ENCODE assay signal across 1 cellular context in genomic region chr1:42035205-42035829, GRCh38.
TF ChIP-seq lines count a peak whose summit lies in the region.

No MANE protein-coding gene starts in this region.

TF ChIP-seq in GM12878, 131 proteins besides CTCF, POLR2A, EP300 and RAD21 (continued from another document and continues in another):
- TF ChIP-seq MLLT1 (IDR thresholded peaks at IDR 0.05), result no peak
- peak; percentile 12; the same call in 1 of the 2 replicates for TF ChIP-seq SMC3 (IDR thresholded peaks at IDR 0.05; ENCODE audit: borderline replicate concordance, low read length)
- peak; percentile 85 for TF ChIP-seq IKZF1 (conservative IDR thresholded peaks at IDR 0.05)
- no peak for TF ChIP-seq BCL11A (IDR thresholded peaks at IDR 0.05; ENCODE audit: low read depth, low read length)
- no peak for TF ChIP-seq SUPT20H (IDR thresholded peaks at IDR 0.05; ENCODE audit: borderline replicate concordance, control insufficient read depth, low read depth, low read length)
- TF ChIP-seq ETV6 (conservative IDR thresholded peaks at IDR 0.05 in 1 of 2, IDR thresholded peaks at IDR 0.05 in 1 of 2; ENCODE audit: borderline replicate concordance in 1 of 2, low read depth in 1 of 2), result no peak
- no peak for TF ChIP-seq KLF5 (IDR thresholded peaks at IDR 0.05; ENCODE audit: partially characterized antibody)
- no peak for TF ChIP-seq FOXM1 (IDR thresholded peaks at IDR 0.05; ENCODE audit: low read depth, low read length)
- TF ChIP-seq DPF2 (IDR thresholded peaks at IDR 0.05), result peak; percentile 75
- TF ChIP-seq HDAC6 (IDR thresholded peaks at IDR 0.05; ENCODE audit: unreplicated experiment), result no peak
- no peak for TF ChIP-seq CREB1 (IDR thresholded peaks at IDR 0.05; ENCODE audit: low read depth)
- no peak for TF ChIP-seq SMAD5 (IDR thresholded peaks at IDR 0.05; ENCODE audit: low read depth)
- no peak for TF ChIP-seq CEBPZ (IDR thresholded peaks at IDR 0.05; ENCODE audit: low read depth, low read length)
- no peak for TF ChIP-seq HDGF (IDR thresholded peaks at IDR 0.05)
- TF ChIP-seq NRF1 (conservative IDR thresholded peaks at IDR 0.05; ENCODE audit: low read depth, low read length), result no peak
- TF ChIP-seq NBN (IDR thresholded peaks at IDR 0.05), result 0 out of 2 replicates have a peak, but pooled peaks have one; percentile 29
- no peak for TF ChIP-seq STAT1 (conservative IDR thresholded peaks at IDR 0.05)
- TF ChIP-seq ZBTB4 (CRISPR knock-in tag; IDR thresholded peaks at IDR 0.05), result no peak
- TF ChIP-seq EGR1 (IDR thresholded peaks at IDR 0.05; ENCODE audit: borderline replicate concordance in 1 of 2, low read depth in 2 of 2, low read length in 2 of 2), result peak in 1 of 2 experiments; percentile 71; a peak in 2 of 3 replicates
- peak; percentile 60; the same call in 1 of the 2 replicates for TF ChIP-seq BACH1 (IDR thresholded peaks at IDR 0.05; ENCODE audit: borderline replicate concordance)
- TF ChIP-seq BCLAF1 (IDR thresholded peaks at IDR 0.05), result 0 out of 2 replicates have a peak, but pooled peaks have one; percentile 43
- TF ChIP-seq TCF7 (IDR thresholded peaks at IDR 0.05; ENCODE audit: borderline replicate concordance), result no peak
- peak in 1 of 2 experiments; percentile 57; a peak in 1 of 4 replicates for TF ChIP-seq IKZF2 (IDR thresholded peaks at IDR 0.05)
- TF ChIP-seq NKRF (conservative IDR thresholded peaks at IDR 0.05), result peak; percentile 66; the same call in 1 of the 2 replicates
- TF ChIP-seq RB1 (IDR thresholded peaks at IDR 0.05; ENCODE audit: borderline replicate concordance), result peak; percentile 54; the same call in 1 of the 2 replicates
- no peak for TF ChIP-seq SREBF1 (IDR thresholded peaks at IDR 0.05; ENCODE audit: low read length)
- no peak for TF ChIP-seq KAT2A (conservative IDR thresholded peaks at IDR 0.05; ENCODE audit: control insufficient read depth, low read depth, low read length)
- no peak for TF ChIP-seq SKIL (IDR thresholded peaks at IDR 0.05; ENCODE audit: low read depth, poor library complexity, severe bottlenecking)
- 0 out of 2 replicates have a peak, but pooled peaks have one; percentile 46 for TF ChIP-seq YY1 (IDR thresholded peaks at IDR 0.05; ENCODE audit: low read depth, low read length)
- TF ChIP-seq ASH2L (IDR thresholded peaks at IDR 0.05; ENCODE audit: borderline replicate concordance, low read depth), result no peak
- TF ChIP-seq ZBTB40 (IDR thresholded peaks at IDR 0.05; ENCODE audit: borderline replicate concordance), result no peak
- no peak; the same call in 1 of the 2 replicates for TF ChIP-seq MAX (IDR thresholded peaks at IDR 0.05; ENCODE audit: low read depth, low read length)
